In the genomic region with DNA sequence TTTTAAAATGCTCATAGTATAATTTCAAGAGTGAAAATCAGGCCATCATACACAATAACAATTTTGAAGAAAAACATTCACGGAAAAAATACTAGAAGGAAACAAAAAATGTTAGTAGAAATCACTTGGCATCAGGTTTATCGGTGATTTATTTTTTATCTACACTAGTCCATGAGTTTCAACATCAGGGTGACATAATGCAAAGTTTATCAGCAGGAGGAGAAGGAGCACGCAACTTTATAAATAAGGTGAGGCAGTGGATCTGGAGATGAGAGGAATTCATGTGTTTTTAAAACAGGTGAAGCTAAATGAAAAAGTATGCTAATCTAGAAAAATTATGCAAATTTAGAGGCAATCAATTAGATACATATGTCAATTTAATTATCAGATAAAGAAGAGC, we compare ENCODE assay signal across 24 cellular contexts.
"Had no signal": no experiment of that assay in that cellular context is flagged by ENCODE, and none has a peak within 500 bp of the region (broad histone marks: within the 10 kb centered on the region; RNA-seq: fewer than 3 reads in every experiment).

No MANE protein-coding gene starts in this region.

- H3K27me3 Mint-ChIP-seq: activated CD4-positive, alpha-beta T cell treated with anti-CD3 and anti-CD28 coated beads for 36 hours; activated naive CD4-positive, alpha-beta T cell treated with anti-CD3 and anti-CD28 coated beads, Interleukin-2, amount 10 ng/mL, durations not matched to agents 7 days and 5 days; effector memory CD8-positive, alpha-beta T cell; progenitor cell of endocrine pancreas; stimulated activated naive CD8-positive, alpha-beta T cell treated with anti-CD3 and anti-CD28 coated beads, Interleukin-15, Interleukin-2, amounts not matched to agents 100 ng/mL and 50 ng/mL, for 24 hours; type B pancreatic cell had no signal

- H3K4me1 Mint-ChIP-seq: nephron progenitor cell had no signal

- H3K9me3 Mint-ChIP-seq: effector memory CD8-positive, alpha-beta T cell; stimulated activated effector memory CD8-positive, alpha-beta T cell treated with anti-CD3 and anti-CD28 coated beads, Interleukin-12 subunit alpha, Interleukin-12 subunit beta, amount 100 ng/mL, for 72 hours; type B pancreatic cell had no signal

- H3K4me3 Mint-ChIP-seq: activated CD4-positive, alpha-beta T cell treated with anti-CD3 and anti-CD28 coated beads for 36 hours; activated naive CD4-positive, alpha-beta T cell treated with anti-CD3 and anti-CD28 coated beads, Interleukin-2, amount 10 ng/mL, durations not matched to agents 7 days and 5 days; effector memory CD8-positive, alpha-beta T cell; nephron progenitor cell; stimulated activated effector memory CD8-positive, alpha-beta T cell treated with anti-CD3 and anti-CD28 coated beads, Interleukin-12 subunit alpha, Interleukin-12 subunit beta, amount 100 ng/mL, for 72 hours; stimulated activated naive CD8-positive, alpha-beta T cell treated with anti-CD3 and anti-CD28 coated beads, Interleukin-15, Interleukin-2, amounts not matched to agents 100 ng/mL and 50 ng/mL, for 24 hours; type B pancreatic cell had no signal

- ATAC-seq: activated CD4-positive, alpha-beta T cell treated with anti-CD3 and anti-CD28 coated beads for 36 hours; effector memory CD8-positive, alpha-beta T cell; gastrocnemius medialis; left cardiac atrium; left ventricle myocardium superior; mucosa of descending colon; SK-N-SH treated with all-trans-retinoic acid at 6 μM for 48 hours; stimulated activated effector memory CD8-positive, alpha-beta T cell treated with anti-CD3 and anti-CD28 coated beads, Interleukin-12 subunit alpha, Interleukin-12 subunit beta, amount 100 ng/mL, for 72 hours had no signal

- H3K27ac Mint-ChIP-seq: activated CD4-positive, alpha-beta T cell treated with anti-CD3 and anti-CD28 coated beads for 36 hours; activated naive CD4-positive, alpha-beta T cell treated with anti-CD3 and anti-CD28 coated beads, Interleukin-2, amount 10 ng/mL, durations not matched to agents 7 days and 5 days; effector memory CD8-positive, alpha-beta T cell; nephron progenitor cell; progenitor cell of endocrine pancreas; stimulated activated effector memory CD8-positive, alpha-beta T cell treated with anti-CD3 and anti-CD28 coated beads, Interleukin-12 subunit alpha, Interleukin-12 subunit beta, amount 100 ng/mL, for 72 hours; stimulated activated naive CD8-positive, alpha-beta T cell treated with anti-CD3 and anti-CD28 coated beads, Interleukin-15, Interleukin-2, amounts not matched to agents 100 ng/mL and 50 ng/mL, for 24 hours; type B pancreatic cell had no signal

- DNase-seq: activated CD4-positive, alpha-beta T cell treated with anti-CD3 and anti-CD28 coated beads for 36 hours; activated CD4-positive, CD25-positive, alpha-beta regulatory T cell; activated CD8-positive, alpha-beta memory T cell treated with anti-CD3 and anti-CD28 coated beads, Interleukin-2, amount 50 U/mL, for 48 hours; activated effector memory CD4-positive, alpha-beta T cell treated with Interleukin-2 at 50 U/mL for 16 hours; activated naive CD4-positive, alpha-beta T cell treated with anti-CD3 and anti-CD28 coated beads, Interleukin-2, amount 10 ng/mL, durations not matched to agents 7 days and 5 days; anterior cingulate cortex; cerebellar nuclear complex; cortex of kidney; effector memory CD8-positive, alpha-beta T cell; erythroblast; gastrocnemius medialis; left cardiac atrium; left ventricle myocardium superior; mucosa of descending colon; nephron progenitor cell; right lobe of liver; stimulated activated CD4-positive, alpha-beta T cell treated with anti-CD3 and anti-CD28 coated beads, Interleukin-12 subunit alpha, Interleukin-12 subunit beta, amount 100 ng/mL, for 4 hours; stimulated activated CD4-positive, alpha-beta T cell treated with anti-CD3 and anti-CD28 coated beads, Interleukin-4, amount 100 ng/mL, for 24 hours had no signal

- FAIRE-seq: keratinocyte had no signal
